Comparison of ENCODE assay signal across 19 cellular contexts in the genomic region with DNA sequence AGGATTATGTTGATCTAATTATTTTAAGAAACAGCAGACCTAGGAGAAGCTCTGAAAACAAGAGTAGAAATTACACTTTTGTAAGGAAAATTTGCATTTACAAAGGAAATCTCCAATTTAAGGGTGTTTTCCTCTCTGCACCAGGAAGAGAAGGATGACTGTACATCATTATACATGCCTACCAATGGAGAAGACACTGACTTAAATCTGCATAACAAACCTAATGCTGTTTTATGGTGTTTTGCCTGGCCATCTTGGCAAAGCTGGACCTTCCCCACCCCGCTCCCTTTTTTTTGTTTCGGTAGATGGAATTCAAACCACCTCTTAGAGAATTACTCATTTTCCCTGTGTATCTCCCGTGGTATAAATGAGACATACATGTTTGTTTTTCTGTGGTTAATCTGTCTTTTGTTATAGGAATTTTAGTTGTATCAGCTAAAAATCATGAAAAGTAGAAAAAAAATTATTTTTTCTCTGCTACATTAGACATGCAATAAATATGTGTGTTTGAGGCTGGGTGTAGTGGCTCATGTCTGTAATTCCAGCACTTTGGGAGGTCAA. TPM values are rescaled to one million over a fixed set of nuclear protein-coding genes. Genes with fewer than 3 reads are reported as not detected.
"Had no signal": no experiment of that assay in that cellular context is flagged by ENCODE, and none has a peak within 500 bp of the region (broad histone marks: within the 10 kb centered on the region; RNA-seq: fewer than 3 reads in every experiment).

No MANE protein-coding gene starts in this region.

- H3K4me1 ChIP-seq: neural progenitor cell, thyroid gland had no signal

- H3K4me2 ChIP-seq: neural progenitor cell had no signal

- H3K36me3 ChIP-seq: neural progenitor cell, ovary, thyroid gland had no signal

- H3K36me3 Mint-ChIP-seq: neural progenitor cell had no signal

- H3K27ac Mint-ChIP-seq: activated CD4-positive, alpha-beta T cell treated with anti-CD3 and anti-CD28 coated beads, Interleukin-2, amount 10 ng/mL, durations not matched to agents 7 days and 5 days; activated naive CD8-positive, alpha-beta T cell treated with anti-CD3 and anti-CD28 coated beads for 36 hours; neural progenitor cell had no signal

- H3K27ac ChIP-seq: neural progenitor cell, ovary, thyroid gland had no signal

- DNase-seq: activated CD4-positive, alpha-beta T cell treated with anti-CD3 and anti-CD28 coated beads, Interleukin-2, amount 10 ng/mL, durations not matched to agents 7 days and 5 days; activated gamma-delta T cell treated with Interleukin-2 at 50 U/mL for 16 hours; activated naive CD8-positive, alpha-beta T cell treated with anti-CD3 and anti-CD28 coated beads for 36 hours; naive B cell; ovary; stimulated activated CD4-positive, alpha-beta T cell treated with anti-CD3 and anti-CD28 coated beads, Interleukin-12 subunit alpha, Interleukin-12 subunit beta, amount 100 ng/mL, for 4 hours; stimulated activated CD4-positive, alpha-beta T cell treated with anti-CD3 and anti-CD28 coated beads, Interleukin-2, amount 100 ng/mL, for 24 hours; thyroid gland had no signal

- H3K27me3 ChIP-seq: neural progenitor cell, ovary, thyroid gland had no signal

- H3K4me1 Mint-ChIP-seq: activated CD4-positive, alpha-beta T cell treated with anti-CD3 and anti-CD28 coated beads, Interleukin-2, amount 10 ng/mL, durations not matched to agents 7 days and 5 days; activated naive CD8-positive, alpha-beta T cell treated with anti-CD3 and anti-CD28 coated beads for 36 hours; neural progenitor cell had no signal

- ATAC-seq: left lobe of liver, sciatic nerve had no signal

- H2AFZ ChIP-seq: neural progenitor cell had no signal

- H3K4me3 ChIP-seq: neural progenitor cell, ovary, thyroid gland had no signal

- H3K4me3 Mint-ChIP-seq: activated CD4-positive, alpha-beta T cell treated with anti-CD3 and anti-CD28 coated beads, Interleukin-2, amount 10 ng/mL, durations not matched to agents 7 days and 5 days; activated naive CD8-positive, alpha-beta T cell treated with anti-CD3 and anti-CD28 coated beads for 36 hours; neural progenitor cell had no signal

- H3K27me3 Mint-ChIP-seq: activated naive CD8-positive, alpha-beta T cell treated with anti-CD3 and anti-CD28 coated beads for 36 hours; naive B cell had no signal

- H3K9me3 ChIP-seq: ovary, thyroid gland had no signal

RNA-seq across cellular contexts. Expression of a gene that starts 28.9 kb away (rescaled TPM):
- total RNA-seq: activated CD4-positive, alpha-beta T cell treated with anti-CD3 and anti-CD28 coated beads, Interleukin-2, amount 10 ng/mL, durations not matched to agents 7 days and 5 days; activated naive CD8-positive, alpha-beta T cell treated with anti-CD3 and anti-CD28 coated beads for 36 hours; bronchial epithelial cell; chondrocyte; dermis microvascular lymphatic vessel endothelial cell; epithelial cell of proximal tubule; left lobe of liver; mononuclear cell; ovary; pulmonary artery endothelial cell; sciatic nerve; T-helper 1 cell treated with Interleukin-12 subunit alpha and Interleukin-12 subunit beta and Interleukin-4 antibody, amounts not matched to agents 30 ng/mL and 1 ng/mL, for 36 hours; thyroid gland had no signal
- polyA plus RNA-seq: keratinocyte, ovary had no signal
